ENCODE assay signal across 11 cellular contexts in genomic region chr4:121243476-121243875, GRCh38.
DNase-seq lines count a peak whose midpoint lies in the region; ATAC-seq and TF ChIP-seq lines count a peak whose summit lies in the region.
"Had no signal": no experiment of that assay in that cellular context is flagged by ENCODE, and none has a peak within 500 bp of the region (broad histone marks: within the 10 kb centered on the region; RNA-seq: fewer than 3 reads in every experiment).

No MANE protein-coding gene starts in this region.

- no peaks in the 10 kb centered on the region for H3K36me3 Mint-ChIP-seq in activated CD4-positive, alpha-beta memory T cell treated with anti-CD3 and anti-CD28 coated beads, Interleukin-2, amount 10 ng/mL, durations not matched to agents 7 days and 5 days (ENCODE audit: low read depth)
- peaks cover 0 to 1% (median 0%) of the 10 kb centered on the region in 5 donors for H3K36me3 Mint-ChIP-seq in naive thymus-derived CD4-positive, alpha-beta T cell

- H3K36me3 ChIP-seq in HEK293 (ENCODE audit: control insufficient read depth in 2 of 2, insufficient read depth in 1 of 2, low read length in 2 of 2) (no peaks in the 10 kb centered on the region), brain microvascular endothelial cell (replicated peaks) (no peaks in the 10 kb centered on the region)
- no peaks in the 10 kb centered on the region for H3K36me3 ChIP-seq in naive thymus-derived CD4-positive, alpha-beta T cell (ENCODE audit: control insufficient read depth in 2 of 3, insufficient read depth in 3 of 3, low read length in 3 of 3)
- H3K36me3 ChIP-seq: SJSA1 had no signal

- H3K4me1 ChIP-seq in HEK293 (ENCODE audit: control insufficient read depth, insufficient read depth, low read length): no peaks in the 10 kb centered on the region
- H3K4me1 ChIP-seq in naive thymus-derived CD4-positive, alpha-beta T cell (ENCODE audit: control insufficient read depth in 2 of 2, insufficient read depth in 2 of 2, low read length in 2 of 2): peaks cover 0 to 10% of the 10 kb centered on the region in 2 donors
- H3K4me1 ChIP-seq: SJSA1 had no signal

- intact Hi-C loops in naive thymus-derived CD4-positive, alpha-beta T cell (cut with micrococcal nuclease): loop anchor here in 1 of 2 donors (1.0 kb wide), 1 partner anchor 16 kb away; no protein-coding TSS in a partner anchor
- intact Hi-C loops in posterior cingulate gyrus (cut with DNase I): loop anchor here (10.0 kb wide), 1 partner anchor 1089 kb away; no protein-coding TSS in a partner anchor

- ATAC-seq in GM18511 (IDR thresholded peaks at IDR 0.05; ENCODE audit: unreplicated experiment) (peak; percentile 65), HG03280 (IDR thresholded peaks at IDR 0.05; ENCODE audit: unreplicated experiment) (no peak)
- ATAC-seq in naive thymus-derived CD4-positive, alpha-beta T cell: peak; percentile 37

- in situ Hi-C loops in brain microvascular endothelial cell (cut with HindIII; ENCODE audit: low pct_ligation_motif_present, low sequenced_read_pairs): no loop called here

- H3K27ac ChIP-seq in HEK293 (ENCODE audit: extremely low read depth, low read depth, low read length) (no peak overlapping the region), brain microvascular endothelial cell (no peak overlapping the region)
- peak overlapping the region; percentile 43 for H3K27ac ChIP-seq in naive thymus-derived CD4-positive, alpha-beta T cell (ENCODE audit: low read depth, low read length)
- H3K27ac ChIP-seq: SJSA1 had no signal

- CTCF ChIA-PET in HEK293 (lab: Yijun Ruan, JAX): interaction anchor here (2.1 to 2.6 kb wide), 2 partner anchors 9 to 51 kb away, joined by 9 to 10 read pairs; no protein-coding TSS in a partner anchor
- CTCF ChIA-PET in activated CD4-positive, alpha-beta memory T cell treated with anti-CD3 and anti-CD28 coated beads, Interleukin-2, amount 10 ng/mL, durations not matched to agents 7 days and 5 days (lab: Charles Lee): interaction anchor here (1.0 to 2.1 kb wide), 6 partner anchors 7 to 64 kb away, joined by 3 to 21 read pairs (median 4); no protein-coding TSS in a partner anchor
- CTCF ChIA-PET in naive thymus-derived CD4-positive, alpha-beta T cell (lab: Charles Lee): interaction anchor here (0.7 to 3.0 kb wide), 7 partner anchors 8 to 66 kb away, joined by 3 to 16 read pairs (median 4); no protein-coding TSS in a partner anchor

- H3K27ac Mint-ChIP-seq in activated CD4-positive, alpha-beta memory T cell treated with anti-CD3 and anti-CD28 coated beads, Interleukin-2, amount 10 ng/mL, durations not matched to agents 7 days and 5 days: no peak overlapping the region
- H3K27ac Mint-ChIP-seq in naive thymus-derived CD4-positive, alpha-beta T cell: peak overlapping the region in 8 of 9 donors; percentile 22 to 87 (median 52)

- H3K4me1 Mint-ChIP-seq in activated CD4-positive, alpha-beta memory T cell treated with anti-CD3 and anti-CD28 coated beads, Interleukin-2, amount 10 ng/mL, durations not matched to agents 7 days and 5 days: peaks cover 18% of the 10 kb centered on the region
- peaks cover 0 to 25% (median 8%) of the 10 kb centered on the region in 7 donors for H3K4me1 Mint-ChIP-seq in naive thymus-derived CD4-positive, alpha-beta T cell

- H3K4me3 Mint-ChIP-seq in activated CD4-positive, alpha-beta memory T cell treated with anti-CD3 and anti-CD28 coated beads, Interleukin-2, amount 10 ng/mL, durations not matched to agents 7 days and 5 days: peak overlapping the region; percentile 58
- peak overlapping the region; percentile 52 to 85 (median 78) for H3K4me3 Mint-ChIP-seq in naive thymus-derived CD4-positive, alpha-beta T cell

- H3K4me3 ChIP-seq in HEK293 (ENCODE audit: low read depth, low read length) (no peak overlapping the region), brain microvascular endothelial cell (ENCODE audit: low read depth, low read length) (no peak overlapping the region)
- H3K4me3 ChIP-seq in naive thymus-derived CD4-positive, alpha-beta T cell (ENCODE audit: low read length): peak overlapping the region; percentile 50
- H3K4me3 ChIP-seq: SJSA1 had no signal

- H3K9me3 ChIP-seq in HEK293 (ENCODE audit: control insufficient read depth, insufficient read depth, low read depth, low read length): no peaks in the 10 kb centered on the region
- H3K9me3 ChIP-seq in naive thymus-derived CD4-positive, alpha-beta T cell (ENCODE audit: control insufficient read depth in 2 of 3, low read length in 3 of 3): no peaks in the 10 kb centered on the region
- H3K9me3 ChIP-seq: SJSA1 had no signal

- no peak for TF ChIP-seq CTCF in HEK293 (tag by site-specific recombination; IDR thresholded peaks at IDR 0.05)
- no peak for TF ChIP-seq CTCF in brain microvascular endothelial cell (IDR thresholded peaks at IDR 0.05; ENCODE audit: low read depth, low read length, missing control alignments)

- H3K27me3 Mint-ChIP-seq in activated CD4-positive, alpha-beta memory T cell treated with anti-CD3 and anti-CD28 coated beads, Interleukin-2, amount 10 ng/mL, durations not matched to agents 7 days and 5 days: no peaks in the 10 kb centered on the region
- H3K27me3 Mint-ChIP-seq in naive thymus-derived CD4-positive, alpha-beta T cell: no peaks in the 10 kb centered on the region

- H3K9me3 Mint-ChIP-seq in activated CD4-positive, alpha-beta memory T cell treated with anti-CD3 and anti-CD28 coated beads, Interleukin-2, amount 10 ng/mL, durations not matched to agents 7 days and 5 days: no peaks in the 10 kb centered on the region
- no peaks in the 10 kb centered on the region for H3K9me3 Mint-ChIP-seq in naive thymus-derived CD4-positive, alpha-beta T cell

- DNase-seq in activated CD4-positive, alpha-beta memory T cell treated with anti-CD3 and anti-CD28 coated beads, Interleukin-2, amount 10 ng/mL, durations not matched to agents 7 days and 5 days: no peak
- no peak for DNase-seq in naive thymus-derived CD4-positive, alpha-beta T cell
- DNase-seq in NOMO-1 treated with dmso at 0.1 percent for 144 hours (lab: John Stamatoyannopoulos, UW; ENCODE audit: unreplicated experiment) (no peak), brain microvascular endothelial cell (no peak), posterior cingulate gyrus (no peak)
- DNase-seq: activated gamma-delta T cell, NCI-H2107 had no signal

- H3K27me3 ChIP-seq in naive thymus-derived CD4-positive, alpha-beta T cell (ENCODE audit: control insufficient read depth in 2 of 2, insufficient read depth in 2 of 2, low read length in 2 of 2): no peaks in the 10 kb centered on the region
- no peaks in the 10 kb centered on the region for H3K27me3 ChIP-seq in brain microvascular endothelial cell (replicated peaks)
- H3K27me3 ChIP-seq: SJSA1 had no signal

- POLR2A ChIA-PET in HEK293 (lab: Yijun Ruan, JAX): no interaction called here
- POLR2A ChIA-PET in activated CD4-positive, alpha-beta memory T cell treated with anti-CD3 and anti-CD28 coated beads, Interleukin-2, amount 10 ng/mL, durations not matched to agents 7 days and 5 days (lab: Charles Lee): interaction anchor here (0.9 to 1.9 kb wide), 5 partner anchors 10 to 61 kb away, joined by 3 to 5 read pairs (median 3); no protein-coding TSS in a partner anchor
- POLR2A ChIA-PET in naive thymus-derived CD4-positive, alpha-beta T cell (lab: Charles Lee): no interaction called here

TF ChIP-seq in HEK293, 187 proteins besides CTCF, POLR2A, EP300 and RAD21:
- TF ChIP-seq EGR2 (tag by site-specific recombination; IDR thresholded peaks at IDR 0.05; ENCODE audit: low read depth) (peak; percentile 76), ZFHX2 (tag by site-specific recombination; conservative IDR thresholded peaks at IDR 0.05) (peak; percentile 79), REPIN1 (tag by site-specific recombination; IDR thresholded peaks at IDR 0.05; ENCODE audit: low read depth) (no peak)
